8 cellular contexts compared by ENCODE assay signal in the genomic region with DNA sequence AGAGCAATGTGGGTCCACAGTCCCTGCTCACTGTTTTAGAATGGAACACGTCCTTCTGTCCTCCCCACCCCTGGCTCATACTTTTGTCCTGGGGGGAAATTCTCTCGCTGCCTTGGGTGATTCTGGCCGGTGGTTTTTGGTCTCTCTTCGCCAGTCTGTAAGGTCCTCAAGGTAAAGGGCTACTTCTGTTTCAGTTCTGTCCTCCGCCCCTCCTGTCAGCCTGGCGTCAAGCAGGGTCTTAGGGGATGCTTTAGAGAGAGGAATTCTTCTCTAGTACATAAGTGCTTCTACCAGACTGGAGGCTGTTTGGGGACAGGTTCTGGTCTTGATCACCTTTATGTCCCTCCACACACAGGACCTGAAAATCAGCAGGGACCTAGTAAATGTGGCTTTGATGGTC. TPM values are rescaled to one million over a fixed set of nuclear protein-coding genes. Genes with fewer than 3 reads are reported as not detected.
A peak's percentile ranks its signal among the peaks of the same experiment; 100 is the strongest.
DNase-seq lines count a peak whose midpoint lies in the region; FAIRE-seq and TF ChIP-seq lines count a peak whose summit lies in the region.

No MANE protein-coding gene starts in this region.

- H3K4me1 Mint-ChIP-seq in neural progenitor cell: peaks cover 24% of the 10 kb centered on the region

- H2AFZ ChIP-seq in Karpas-422 (ENCODE audit: low read length) (peak overlapping the region; percentile 21; the same call in 1 of the 2 replicates), neural progenitor cell (replicated peaks) (peak overlapping the region; percentile 95)

- DNase-seq in ELR (ENCODE audit: low read depth): peak; percentile 13
- no peak for DNase-seq in Karpas-422
- DNase-seq in neural progenitor cell (ENCODE audit: low spot score): peak; percentile 34
- DNase-seq in NCI-H774 (lab: John Stamatoyannopoulos, UW): no peak
- no peak for DNase-seq in germinal center (ENCODE audit: low spot score)
- no peak for DNase-seq in stimulated activated CD4-positive, alpha-beta T cell treated with anti-CD3 and anti-CD28 coated beads, Interleukin-1b, Interleukin-23, amount 100 ng/mL, for 48 hours
- DNase-seq in GM19239 (ENCODE audit: insufficient read length, low spot score): no peak

- H4K20me1 ChIP-seq in Karpas-422 (ENCODE audit: insufficient read depth, low read depth, low read length) (no peaks in the 10 kb centered on the region), neural progenitor cell (ENCODE audit: low read depth) (peaks cover 26% of the 10 kb centered on the region)

- H3K4me3 ChIP-seq in Karpas-422 (ENCODE audit: low read length) (peak overlapping the region; percentile 82), duodenal mucosa (ENCODE audit: low read depth in 1 of 2, low read length in 2 of 2) (peak overlapping the region; percentile 88 to 96), neural progenitor cell (peak overlapping the region; percentile 88)

- no peak overlapping the region for H3K27ac Mint-ChIP-seq in neural progenitor cell

- no peak for TF ChIP-seq CTCF in neural progenitor cell (IDR thresholded peaks at IDR 0.05)

- peaks cover 2% of the 10 kb centered on the region for H3K27me3 Mint-ChIP-seq in neural progenitor cell (ENCODE audit: insufficient read depth, low read depth)

- FAIRE-seq in GM19239 (lab: Jason Lieb, UNC): no peak

- H3K4me2 ChIP-seq in Karpas-422 (ENCODE audit: low read depth, low read length, poor library complexity, severe bottlenecking) (peak overlapping the region; percentile 86), neural progenitor cell (peak overlapping the region; percentile 100)

- H3F3A ChIP-seq in neural progenitor cell (ENCODE audit: low read depth): peaks cover 15% of the 10 kb centered on the region

- H3K4me1 ChIP-seq in Karpas-422 (ENCODE audit: low read length) (peaks cover 37% of the 10 kb centered on the region), duodenal mucosa (ENCODE audit: control insufficient read depth in 1 of 2, insufficient read depth in 2 of 2, low read length in 2 of 2) (peaks cover 25 to 37% of the 10 kb centered on the region in 2 donors), neural progenitor cell (peaks cover 16% of the 10 kb centered on the region)

- H3K9ac ChIP-seq in Karpas-422 (ENCODE audit: low read length): peak overlapping the region; percentile 69
- H3K9ac ChIP-seq in duodenal mucosa (ENCODE audit: low read depth in 1 of 2, low read length in 2 of 2): peak overlapping the region; percentile 68 to 85
- H3K9ac ChIP-seq in neural progenitor cell: no peak overlapping the region

- H3K79me2 ChIP-seq in Karpas-422 (ENCODE audit: low read length) (peaks cover 43% of the 10 kb centered on the region), neural progenitor cell (ENCODE audit: low read depth) (peaks cover 43% of the 10 kb centered on the region)

- peaks cover 35% of the 10 kb centered on the region for H3K36me3 ChIP-seq in Karpas-422 (ENCODE audit: insufficient read depth, low read length)
- H3K36me3 ChIP-seq in duodenal mucosa (ENCODE audit: control insufficient read depth in 1 of 2, insufficient read depth in 2 of 2, low read length in 2 of 2): peaks cover 0 to 4% of the 10 kb centered on the region in 2 donors
- no peaks in the 10 kb centered on the region for H3K36me3 ChIP-seq in neural progenitor cell

- no peaks in the 10 kb centered on the region for H3K9me3 ChIP-seq in Karpas-422 (ENCODE audit: low read length)
- H3K9me3 ChIP-seq in duodenal mucosa (ENCODE audit: control insufficient read depth in 1 of 2, low read length in 2 of 2): no peaks in the 10 kb centered on the region
- H3K9me3 ChIP-seq in neural progenitor cell (ENCODE audit: low read depth): no peaks in the 10 kb centered on the region

- H3K27me3 ChIP-seq in Karpas-422 (ENCODE audit: low read length) (no peaks in the 10 kb centered on the region), duodenal mucosa (ENCODE audit: control insufficient read depth in 1 of 2, insufficient read depth in 2 of 2, low read length in 2 of 2) (no peaks in the 10 kb centered on the region), neural progenitor cell (peaks cover 46% of the 10 kb centered on the region)

- peaks cover 35% of the 10 kb centered on the region for H3K36me3 Mint-ChIP-seq in neural progenitor cell

- H3K9me3 Mint-ChIP-seq in neural progenitor cell: peaks cover 2% of the 10 kb centered on the region

- H3K27ac ChIP-seq in Karpas-422 (ENCODE audit: low read length): peak overlapping the region; percentile 48
- H3K27ac ChIP-seq in duodenal mucosa (ENCODE audit: low read depth, low read length): no peak overlapping the region
- no peak overlapping the region for H3K27ac ChIP-seq in neural progenitor cell

- H3K9me2 ChIP-seq in Karpas-422 (replicated peaks; ENCODE audit: insufficient read depth, low read length): no peaks in the 10 kb centered on the region

- H3K4me3 Mint-ChIP-seq in neural progenitor cell: peak overlapping the region; percentile 99

RNA-seq across cellular contexts. Expression of a gene that starts 0.6 kb away (rescaled TPM):
- 41.9 and 62.3 TPM in 2 replicates for total RNA-seq in Karpas-422 (2014; rRNA removed; shearing (Covaris generic); ENCODE audit: low replicate concordance)
- total RNA-seq in neural progenitor cell (ENCODE audit: low replicate concordance): 90.6 and 141 TPM in 2 replicates

RNA-seq across cellular contexts. Expression of a gene that starts 5.7 kb away (rescaled TPM):
- 13.9 and 29.1 TPM in 2 replicates for total RNA-seq in Karpas-422 (2014; rRNA removed; shearing (Covaris generic); ENCODE audit: low replicate concordance)
- total RNA-seq in neural progenitor cell (ENCODE audit: low replicate concordance): 10.5 and 24.6 TPM in 2 replicates

RNA-seq across cellular contexts. Expression of a gene that starts 16.6 kb away (rescaled TPM):
- not detected in 2 replicates for total RNA-seq in Karpas-422 (2014; rRNA removed; shearing (Covaris generic); ENCODE audit: low replicate concordance)
- total RNA-seq in neural progenitor cell (ENCODE audit: low replicate concordance): not detected in 2 replicates

Comparison
In these comparisons a context has a peak if more than half of its experiments do, and no peak if none do; other contexts are left out.
1. DNase-seq: peak in ELR (single experiment) and neural progenitor cell (single experiment); none in Karpas-422 (single experiment), NCI-H774 (single experiment), germinal center (single experiment), stimulated activated CD4-positive, alpha-beta T cell treated with anti-CD3 and anti-CD28 coated beads, Interleukin-1b, Interleukin-23, amount 100 ng/mL, for 48 hours (single experiment) and GM19239 (single experiment).
2. Peak in every context shown above with its lines, with median percentiles within 50 percentile points of each other: H3K4me3 ChIP-seq.